In the genomic region with DNA sequence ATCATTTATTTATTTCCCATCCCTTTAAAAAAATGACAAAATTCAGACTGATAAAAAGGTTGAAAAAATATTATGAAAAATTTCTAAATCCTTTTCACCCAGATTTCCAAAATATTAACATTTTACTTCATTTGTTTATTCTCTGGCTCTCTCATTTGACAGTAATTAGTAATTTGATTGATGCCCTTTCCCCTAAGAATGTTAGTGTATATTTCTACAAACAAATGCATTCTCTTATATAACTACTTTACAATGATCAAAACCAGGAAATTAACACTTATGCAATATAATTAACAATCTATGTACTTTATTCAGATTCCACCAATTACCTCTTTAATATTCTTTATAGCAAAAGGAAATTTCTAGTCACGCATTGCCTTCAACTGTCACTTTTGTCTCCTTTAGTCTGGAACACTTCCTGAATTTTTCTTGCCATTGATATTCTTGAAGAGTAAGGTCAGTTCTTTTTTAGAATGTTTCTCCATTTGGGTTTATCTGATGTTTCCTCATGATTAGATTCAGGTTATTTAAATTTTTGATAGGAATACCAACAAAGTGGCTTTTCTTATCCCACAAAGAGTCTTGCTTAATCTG, we compare ENCODE assay signal across 11 cellular contexts. TPM values are rescaled to one million over a fixed set of nuclear protein-coding genes. Genes with fewer than 3 reads are reported as not detected.
DNase-seq lines count a peak whose midpoint lies in the region; ATAC-seq and TF ChIP-seq lines count a peak whose summit lies in the region.
"Had no signal": no experiment of that assay in that cellular context is flagged by ENCODE, and none has a peak within 500 bp of the region (broad histone marks: within the 10 kb centered on the region; RNA-seq: fewer than 3 reads in every experiment).

No MANE protein-coding gene starts in this region.

- H3K4me2 ChIP-seq in BLaER1 (peak overlapping the region; percentile 96), DND-41 (ENCODE audit: insufficient read depth, low read length) (0 out of 2 replicates have a peak overlapping the region, but pooled peaks have one; percentile 14), mammary epithelial cell (ENCODE audit: insufficient read depth, low read depth, low read length) (no peak overlapping the region)

- H3K4me1 ChIP-seq in BLaER1, result peaks cover 56% of the 10 kb centered on the region
- H3K4me1 ChIP-seq in DND-41 (ENCODE audit: insufficient read depth, low read length), result peaks cover 93% of the 10 kb centered on the region
- H3K4me1 ChIP-seq in Peyer's patch, result peaks cover 0 to 14% (median 5%) of the 10 kb centered on the region in 4 donors
- H3K4me1 ChIP-seq in effector memory CD4-positive, alpha-beta T cell (ENCODE audit: control insufficient read depth, insufficient read depth, low read length, poor library complexity, severe bottlenecking), result peaks cover 34% of the 10 kb centered on the region
- peaks cover 11% of the 10 kb centered on the region for H3K4me1 ChIP-seq in mammary epithelial cell (ENCODE audit: insufficient read depth, low read length)
- H3K4me1 ChIP-seq: BE2C, HAP-1 had no signal

- BruUV-seq in mammary epithelial cell (replicated peaks; lab: Mats Ljungman, UMichigan), result no TSS peak

- intact Hi-C loops in mammary epithelial cell (cut with micrococcal nuclease), result no loop called here

- H3K9me3 ChIP-seq in BLaER1, result peaks cover 21% of the 10 kb centered on the region; the same call in 1 of the 2 replicates
- no peaks in the 10 kb centered on the region for H3K9me3 ChIP-seq in DND-41 (ENCODE audit: insufficient read depth, low read length, severe bottlenecking)
- H3K9me3 ChIP-seq in Peyer's patch, result no peaks in the 10 kb centered on the region
- H3K9me3 ChIP-seq in effector memory CD4-positive, alpha-beta T cell (ENCODE audit: control insufficient read depth, low read length), result no peaks in the 10 kb centered on the region
- no peaks in the 10 kb centered on the region for H3K9me3 ChIP-seq in mammary epithelial cell (replicated peaks; ENCODE audit: insufficient read depth, low read length)
- H3K9me3 ChIP-seq: BE2C, HAP-1 had no signal

- TF ChIP-seq POLR2A in Peyer's patch (IDR thresholded peaks at IDR 0.05) (no peak), GM18505 (IDR thresholded peaks at IDR 0.05; ENCODE audit: borderline replicate concordance, extremely low read depth, insufficient read depth, insufficient read length) (no peak)

- H3K36me3 ChIP-seq in BLaER1 (peaks cover 44% of the 10 kb centered on the region), DND-41 (ENCODE audit: insufficient read depth, low read length) (peaks cover 6% of the 10 kb centered on the region), Peyer's patch (no peaks in the 10 kb centered on the region), mammary epithelial cell (ENCODE audit: insufficient read depth, low read length) (no peaks in the 10 kb centered on the region)
- peaks cover 15% of the 10 kb centered on the region for H3K36me3 ChIP-seq in effector memory CD4-positive, alpha-beta T cell (ENCODE audit: control insufficient read depth, insufficient read depth, low read length)
- H3K36me3 ChIP-seq: BE2C, HAP-1 had no signal

- H3K9ac ChIP-seq in BLaER1 (no peak overlapping the region), DND-41 (ENCODE audit: low read depth, low read length) (no peak overlapping the region), mammary epithelial cell (ENCODE audit: insufficient read depth, low read length) (no peak overlapping the region)

- no peak overlapping the region for H3K27ac ChIP-seq in BLaER1
- no peak overlapping the region for H3K27ac ChIP-seq in DND-41 (ENCODE audit: low read length)
- H3K27ac ChIP-seq in Peyer's patch, result peak overlapping the region; percentile 16 to 64 (median 24)
- peak overlapping the region; percentile 94 for H3K27ac ChIP-seq in effector memory CD4-positive, alpha-beta T cell (ENCODE audit: insufficient read depth, low read length, poor library complexity, severe bottlenecking)
- H3K27ac ChIP-seq in mammary epithelial cell (ENCODE audit: insufficient read depth, low read depth, low read length), result no peak overlapping the region

- DNase-seq in DND-41, result no peak
- DNase-seq in Peyer's patch, result no peak
- no peak for DNase-seq in effector memory CD4-positive, alpha-beta T cell
- DNase-seq in mammary epithelial cell, result no peak
- no peak for DNase-seq in DMS153 (lab: John Stamatoyannopoulos, UW)
- DNase-seq: BE2C, left cardiac atrium had no signal

- peaks cover 93% of the 10 kb centered on the region for H3K79me2 ChIP-seq in DND-41 (ENCODE audit: insufficient read depth, low read length)
- no peaks in the 10 kb centered on the region for H3K79me2 ChIP-seq in mammary epithelial cell (ENCODE audit: insufficient read depth, low read length)

- TF ChIP-seq CTCF in DND-41 (IDR thresholded peaks at IDR 0.05; ENCODE audit: borderline replicate concordance, extremely low read depth, low read length, poor library complexity, severe bottlenecking) (no peak), Peyer's patch (IDR thresholded peaks at IDR 0.05) (no peak), mammary epithelial cell (conservative IDR thresholded peaks at IDR 0.05 in 1 of 2, IDR thresholded peaks at IDR 0.05 in 1 of 2; ENCODE audit: extremely low read depth in 1 of 2, insufficient read depth in 1 of 2, low read depth in 1 of 2, low read length in 2 of 2) (no peak)

- CTCF ChIA-PET in mammary epithelial cell (lab: Charles Lee; ENCODE audit: low non-redundant PET), result no interaction called here

- dilution Hi-C loops in mammary epithelial cell (cut with HindIII; ENCODE audit: low sequenced_read_pairs), result no loop called here

- in situ Hi-C loops in mammary epithelial cell (cut with MboI; ENCODE audit: low sequenced_read_pairs in 2 of 2), result no loop called here

- H4K20me1 ChIP-seq in BLaER1 (peaks cover 75% of the 10 kb centered on the region), DND-41 (ENCODE audit: insufficient read depth, low read length) (peaks cover 13% of the 10 kb centered on the region; the same call in 1 of the 2 replicates), mammary epithelial cell (ENCODE audit: insufficient read depth, low read length) (no peaks in the 10 kb centered on the region)

- no peak overlapping the region for H2AFZ ChIP-seq in DND-41 (ENCODE audit: low read depth, low read length)
- H2AFZ ChIP-seq in mammary epithelial cell (ENCODE audit: low read depth, low read length), result no peak overlapping the region

- ATAC-seq in DND-41 (ENCODE audit: insufficient read depth, low read depth) (no peak), GM18505 (IDR thresholded peaks at IDR 0.05; ENCODE audit: unreplicated experiment) (no peak), HG03039 (IDR thresholded peaks at IDR 0.05; ENCODE audit: unreplicated experiment) (no peak)
- ATAC-seq: left cardiac atrium had no signal

- H3K4me3 ChIP-seq in BLaER1, result no peak overlapping the region
- H3K4me3 ChIP-seq in DND-41 (ENCODE audit: low read depth in 1 of 2, low read length in 2 of 2), result no peak overlapping the region
- peak overlapping the region in 1 of 4 donors; percentile 16 for H3K4me3 ChIP-seq in Peyer's patch
- peak overlapping the region; percentile 81 for H3K4me3 ChIP-seq in effector memory CD4-positive, alpha-beta T cell (ENCODE audit: insufficient read depth, low read depth, low read length, poor library complexity, severe bottlenecking)
- H3K4me3 ChIP-seq in mammary epithelial cell (replicated peaks in 1 of 3; ENCODE audit: insufficient read depth in 1 of 3, low read depth in 2 of 3, low read length in 3 of 3), result no peak overlapping the region
- H3K4me3 ChIP-seq: HAP-1 had no signal

- no peaks in the 10 kb centered on the region for H3K27me3 ChIP-seq in BLaER1
- H3K27me3 ChIP-seq in DND-41 (ENCODE audit: insufficient read depth, low read length, poor library complexity), result no peaks in the 10 kb centered on the region
- no peaks in the 10 kb centered on the region for H3K27me3 ChIP-seq in Peyer's patch
- H3K27me3 ChIP-seq in effector memory CD4-positive, alpha-beta T cell (replicated peaks; ENCODE audit: control insufficient read depth, insufficient read depth, low read length, poor library complexity, severe bottlenecking), result no peaks in the 10 kb centered on the region
- no peaks in the 10 kb centered on the region for H3K27me3 ChIP-seq in mammary epithelial cell (ENCODE audit: insufficient read depth, low read length)

- WGBS in mammary epithelial cell (ENCODE audit: low coverage, missing lambda C conversion rate), result 100% methylated on average over 1 of the region's 1 CpG

RNA-seq across cellular contexts. Expression of a gene that starts 3.9 kb away (rescaled TPM):
- total RNA-seq in Peyer's patch, result 100 to 1,000 TPM in 1 of 4 donors, 10 to 100 TPM in 2, 1 to 10 TPM in 1; 6.9 to 166 (median 33.3) TPM
- not detected for total RNA-seq in mammary epithelial cell
- polyA plus RNA-seq in mammary epithelial cell, result 0.24 TPM
- polyA minus RNA-seq in mammary epithelial cell, result not detected

Comparison
In these comparisons a context has a peak if more than half of its experiments do, and no peak if none do; other contexts are left out.
1. H3K27ac ChIP-seq: peak in Peyer's patch (4 of 4) and effector memory CD4-positive, alpha-beta T cell (single experiment); none in BLaER1 (single experiment), DND-41 (single experiment) and mammary epithelial cell (single experiment).
2. RNA of a gene that starts 3.9 kb away (total RNA-seq): 6.9 to 166 TPM in Peyer's patch; not detected in mammary epithelial cell; every median in the first group is over 4 times any median in the second.